Comparison of ENCODE assay signal across 8 cellular contexts in the genomic region with DNA sequence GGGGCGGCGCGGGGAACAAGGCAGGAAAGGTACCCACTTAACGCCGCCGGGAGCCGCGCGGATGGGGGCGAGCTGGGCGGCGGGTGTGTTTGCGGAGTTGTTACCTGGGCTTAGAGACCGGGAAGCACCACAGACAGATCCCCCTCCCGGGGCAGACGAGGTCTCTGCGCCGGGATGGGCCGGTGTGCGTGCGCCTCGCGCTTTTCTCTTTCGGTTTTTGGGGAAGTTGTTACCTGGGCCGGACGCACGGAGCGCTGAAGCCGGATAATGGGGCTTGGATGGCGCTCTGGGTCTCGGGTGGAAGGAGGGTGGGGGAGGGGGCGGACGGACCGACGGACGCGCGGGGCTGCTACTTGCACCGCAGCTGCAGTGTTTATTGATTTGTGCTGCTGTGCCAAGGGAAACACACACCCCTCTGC. TPM values are rescaled to one million over a fixed set of nuclear protein-coding genes. Genes with fewer than 3 reads are reported as not detected.
DNase-seq lines count a peak whose midpoint lies in the region; ATAC-seq, FAIRE-seq and TF ChIP-seq lines count a peak whose summit lies in the region.

No MANE protein-coding gene starts in this region.

- CTCF ChIA-PET in HepG2 (lab: Yijun Ruan, JAX; ENCODE audit: low intra/inter-chr PET ratio, low total read pairs), result no interaction called here

- peak; percentile 16 for ATAC-seq in HG03442 (IDR thresholded peaks at IDR 0.05; ENCODE audit: unreplicated experiment)
- peak; percentile 31 for ATAC-seq in HepG2
- ATAC-seq in HG02938 (IDR thresholded peaks at IDR 0.05; ENCODE audit: unreplicated experiment), result no peak

- peak overlapping the region; percentile 85 for H3K9ac ChIP-seq in HepG2 (ENCODE audit: insufficient read depth, low read depth, low read length)

- peaks cover 13% of the 10 kb centered on the region for H4K20me1 ChIP-seq in HepG2 (ENCODE audit: insufficient read depth, low read length)

- no peaks in the 10 kb centered on the region; a peak in 1 of 5 replicates for H3K27me3 ChIP-seq in HepG2 (ENCODE audit: control insufficient read depth in 1 of 2, insufficient read depth in 2 of 2, low read length in 2 of 2)

- intact Hi-C loops in HepG2 (cut with micrococcal nuclease; ENCODE audit: unreplicated experiment), result loop anchor here (5.0 kb wide), 1 partner anchor 82 kb away; no protein-coding TSS in a partner anchor

- TF ChIP-seq CTCF in HepG2 (CRISPR knock-in tag; IDR thresholded peaks at IDR 0.05), result no peak

- TF ChIP-seq EP300 in HepG2 (IDR thresholded peaks at IDR 0.05; ENCODE audit: low read depth in 2 of 2, low read length in 2 of 2), result no peak
- TF ChIP-seq EP300 in HepG2 (CRISPR knock-in tag; IDR thresholded peaks at IDR 0.05; ENCODE audit: borderline replicate concordance), result no peak

- BruUV-seq in HepG2 (replicated peaks; lab: Mats Ljungman, UMichigan), result no TSS peak

- DNase-seq in 8988T (peak; percentile 44), cerebellar cortex (ENCODE audit: low spot score) (peak; percentile 45), HepG2 (ENCODE audit: low spot score) (no peak)
- DNase-seq in activated CD4-positive, CD25-positive, alpha-beta regulatory T cell (lab: John Stamatoyannopoulos, UW), result peak; percentile 10 to 28 (median 14)
- DNase-seq in stimulated activated CD4-positive, alpha-beta T cell treated with anti-CD3 and anti-CD28 coated beads, Interleukin-4, amount 100 ng/mL, for 4 hours, result peak; percentile 44 to 56

- H3K79me2 ChIP-seq in HepG2 (ENCODE audit: insufficient read depth, low read length), result peaks cover 49% of the 10 kb centered on the region

- peak overlapping the region; percentile 78 for H3K4me2 ChIP-seq in HepG2 (ENCODE audit: low read depth, low read length)

- H3K36me3 ChIP-seq in HepG2 (replicated peaks in 1 of 2; ENCODE audit: control insufficient read depth in 1 of 2, insufficient read depth in 2 of 2, low read length in 2 of 2), result no peaks in the 10 kb centered on the region

- TF ChIP-seq POLR2A in GM18951 (IDR thresholded peaks at IDR 0.05; ENCODE audit: extremely low read depth, insufficient read depth, insufficient read length) (peak; percentile 57), HepG2 (IDR thresholded peaks at IDR 0.05; ENCODE audit: insufficient read depth in 1 of 2, low read depth in 2 of 2, low read length in 2 of 2) (no peak)

- in situ Hi-C loops in GM18951 (cut with MboI; ENCODE audit: low sequenced_read_pairs, unreplicated experiment) (no loop called here), HepG2 (cut with HindIII; ENCODE audit: extremely low pct_ligation_motif_present, low pct_unique_long_range_greater_than_20kb) (no loop called here)

- peaks cover 28% of the 10 kb centered on the region for H3K4me1 ChIP-seq in HepG2 (ENCODE audit: insufficient read depth, low read length)

- peak overlapping the region; percentile 97 for H3K4me3 ChIP-seq in HepG2 (replicated peaks in 1 of 3; ENCODE audit: insufficient read depth in 1 of 3, low read depth in 2 of 3, low read length in 3 of 3)

- POLR2A ChIA-PET in HepG2 (lab: Yijun Ruan, JAX), result no interaction called here

- no peaks in the 10 kb centered on the region for H3K9me3 ChIP-seq in HepG2 (ENCODE audit: low read length)

- no peak overlapping the region for H2AFZ ChIP-seq in HepG2 (ENCODE audit: low read length)

- H3K27ac ChIP-seq in HepG2 (ENCODE audit: extremely low read length, insufficient read depth, low read length), result peak overlapping the region; percentile 69

- WGBS in HepG2 (ENCODE audit: low lambda C conversion rate), result 2% methylated on average over 11 of the region's 39 CpGs

- no peak for FAIRE-seq in HepG2 (lab: Jason Lieb, UNC)

- TF ChIP-seq RAD21 in HepG2 (CRISPR knock-in tag; IDR thresholded peaks at IDR 0.05), result no peak

TF ChIP-seq in HepG2, 621 proteins besides CTCF, POLR2A, EP300 and RAD21 (continues in another document):
- TF ChIP-seq CEBPB (IDR thresholded peaks at IDR 0.05; ENCODE audit: borderline replicate concordance, low read depth, low read length) (no peak), KLF16 (CRISPR knock-in tag; IDR thresholded peaks at IDR 0.05) (no peak), CAMTA2 (CRISPR knock-in tag; IDR thresholded peaks at IDR 0.05; ENCODE audit: borderline replicate concordance) (0 out of 2 replicates have a peak, but pooled peaks have one; percentile 56), ZNF235 (CRISPR knock-in tag; IDR thresholded peaks at IDR 0.05; ENCODE audit: borderline replicate concordance) (0 out of 2 replicates have a peak, but pooled peaks have one; percentile 45), TCF12 (IDR thresholded peaks at IDR 0.05) (no peak), TCF12 (CRISPR knock-in tag; IDR thresholded peaks at IDR 0.05) (0 out of 2 replicates have a peak, but pooled peaks have one; percentile 32), TBP (CRISPR knock-in tag; IDR thresholded peaks at IDR 0.05) (no peak), IRF9 (CRISPR knock-in tag; IDR thresholded peaks at IDR 0.05; ENCODE audit: borderline replicate concordance) (0 out of 2 replicates have a peak, but pooled peaks have one; percentile 18), IRF2 (CRISPR knock-in tag; IDR thresholded peaks at IDR 0.05) (0 out of 2 replicates have a peak, but pooled peaks have one; percentile 8), ZNF777 (CRISPR knock-in tag; IDR thresholded peaks at IDR 0.05) (peak; percentile 68; the same call in 1 of the 2 replicates), PHF21A (CRISPR knock-in tag; IDR thresholded peaks at IDR 0.05) (0 out of 2 replicates have a peak, but pooled peaks have one; percentile 37), MXI1 (IDR thresholded peaks at IDR 0.05; ENCODE audit: borderline replicate concordance, low read depth, low read length) (peak; percentile 20; the same call in 1 of the 3 replicates)
- TF ChIP-seq, protein P1, sequence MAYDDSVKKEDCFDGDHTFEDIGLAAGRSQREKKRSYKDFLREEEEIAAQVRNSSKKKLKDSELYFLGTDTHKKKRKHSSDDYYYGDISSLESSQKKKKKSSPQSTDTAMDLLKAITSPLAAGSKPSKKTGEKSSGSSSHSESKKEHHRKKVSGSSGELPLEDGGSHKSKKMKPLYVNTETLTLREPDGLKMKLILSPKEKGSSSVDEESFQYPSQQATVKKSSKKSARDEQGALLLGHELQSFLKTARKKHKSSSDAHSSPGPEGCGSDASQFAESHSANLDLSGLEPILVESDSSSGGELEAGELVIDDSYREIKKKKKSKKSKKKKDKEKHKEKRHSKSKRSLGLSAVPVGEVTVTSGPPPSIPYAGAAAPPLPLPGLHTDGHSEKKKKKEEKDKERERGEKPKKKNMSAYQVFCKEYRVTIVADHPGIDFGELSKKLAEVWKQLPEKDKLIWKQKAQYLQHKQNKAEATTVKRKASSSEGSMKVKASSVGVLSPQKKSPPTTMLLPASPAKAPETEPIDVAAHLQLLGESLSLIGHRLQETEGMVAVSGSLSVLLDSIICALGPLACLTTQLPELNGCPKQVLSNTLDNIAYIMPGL (CRISPR knock-in tag; IDR thresholded peaks at IDR 0.05; ENCODE audit: borderline replicate concordance in 1 of 2, low read depth in 1 of 2), result peak; percentile 24 to 62; a peak in 2 of 4 replicates
- TF ChIP-seq, protein P2, sequence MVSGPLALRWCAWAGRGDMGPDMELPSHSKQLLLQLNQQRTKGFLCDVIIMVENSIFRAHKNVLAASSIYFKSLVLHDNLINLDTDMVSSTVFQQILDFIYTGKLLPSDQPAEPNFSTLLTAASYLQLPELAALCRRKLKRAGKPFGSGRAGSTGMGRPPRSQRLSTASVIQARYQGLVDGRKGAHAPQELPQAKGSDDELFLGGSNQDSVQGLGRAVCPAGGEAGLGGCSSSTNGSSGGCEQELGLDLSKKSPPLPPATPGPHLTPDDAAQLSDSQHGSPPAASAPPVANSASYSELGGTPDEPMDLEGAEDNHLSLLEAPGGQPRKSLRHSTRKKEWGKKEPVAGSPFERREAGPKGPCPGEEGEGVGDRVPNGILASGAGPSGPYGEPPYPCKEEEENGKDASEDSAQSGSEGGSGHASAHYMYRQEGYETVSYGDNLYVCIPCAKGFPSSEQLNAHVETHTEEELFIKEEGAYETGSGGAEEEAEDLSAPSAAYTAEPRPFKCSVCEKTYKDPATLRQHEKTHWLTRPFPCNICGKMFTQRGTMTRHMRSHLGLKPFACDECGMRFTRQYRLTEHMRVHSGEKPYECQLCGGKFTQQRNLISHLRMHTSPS (CRISPR knock-in tag; IDR thresholded peaks at IDR 0.05; ENCODE audit: low read depth), result no peak

RNA-seq across cellular contexts. Expression of gene ZEB1, which starts 1.2 kb away (rescaled TPM):
- 18.0 and 24.7 TPM in 2 replicates for total RNA-seq in HepG2 (2016; rRNA removed; fragmentation: Illumina TruSeq; extraction: Trizol)
- 73.2 and 85.5 TPM in 2 replicates for total RNA-seq in HepG2 (2016; cell fraction: cytosol; rRNA removed; fragmentation: Illumina TruSeq; extraction: Trizol; ENCODE audit: low read depth)
- 16.1 and 19.9 TPM in 2 replicates for total RNA-seq in HepG2 (2016; cell fraction: insoluble cytoplasmic fraction; rRNA removed; fragmentation: Illumina TruSeq; extraction: Trizol)
- total RNA-seq in HepG2 (2016; cell fraction: membrane; rRNA removed; fragmentation: Illumina TruSeq; extraction: Trizol), result 20.1 and 23.3 TPM in 2 replicates
- 34.1 and 37.0 TPM in 2 replicates for total RNA-seq in HepG2 (2016; cell fraction: nucleus; rRNA removed; fragmentation: Illumina TruSeq; extraction: Trizol)
- polyA plus RNA-seq in HepG2 (2011; rRNA removed), result 8.3 and 9.6 TPM in 2 replicates
- 3.6 and 5.9 TPM in 2 replicates for polyA plus RNA-seq in HepG2 (2011; cell fraction: cytosol; rRNA removed)
- polyA plus RNA-seq in HepG2 (2011; cell fraction: nucleus; rRNA removed), result 7.5 and 8.9 TPM in 2 replicates
- 10.1 and 15.2 TPM in 2 replicates for polyA plus RNA-seq in HepG2 (2012)
- polyA plus RNA-seq in HepG2 (2016; cell fraction: cytosol; fragmentation: Illumina TruSeq; extraction: Trizol; ENCODE audit: low read depth), result 0.21 and 0.23 TPM in 2 replicates
- polyA plus RNA-seq in HepG2 (2016; cell fraction: insoluble cytoplasmic fraction; fragmentation: Illumina TruSeq; extraction: Trizol; ENCODE audit: low read depth), result 9.3 and 9.7 TPM in 2 replicates
- 0.95 and 1.2 TPM in 2 replicates for polyA plus RNA-seq in HepG2 (2016; cell fraction: membrane; fragmentation: Illumina TruSeq; extraction: Trizol; ENCODE audit: low read depth)
- polyA plus RNA-seq in HepG2 (2016; cell fraction: nucleus; fragmentation: Illumina TruSeq; extraction: Trizol; ENCODE audit: insufficient read depth, low read depth), result 12.4 and 14.4 TPM in 2 replicates
- polyA minus RNA-seq in HepG2 (2011; rRNA and poly(A)+ RNA removed; ENCODE audit: low replicate concordance), result 12.9 and 14.6 TPM in 2 replicates
- polyA minus RNA-seq in HepG2 (2011; cell fraction: cytosol; rRNA and poly(A)+ RNA removed), result 15.5 and 18.0 TPM in 2 replicates
- 102 and 117 TPM in 2 replicates for polyA minus RNA-seq in HepG2 (2011; cell fraction: nucleus; rRNA and poly(A)+ RNA removed)
